ENCODE assay signal across 16 cellular contexts in the genomic region with DNA sequence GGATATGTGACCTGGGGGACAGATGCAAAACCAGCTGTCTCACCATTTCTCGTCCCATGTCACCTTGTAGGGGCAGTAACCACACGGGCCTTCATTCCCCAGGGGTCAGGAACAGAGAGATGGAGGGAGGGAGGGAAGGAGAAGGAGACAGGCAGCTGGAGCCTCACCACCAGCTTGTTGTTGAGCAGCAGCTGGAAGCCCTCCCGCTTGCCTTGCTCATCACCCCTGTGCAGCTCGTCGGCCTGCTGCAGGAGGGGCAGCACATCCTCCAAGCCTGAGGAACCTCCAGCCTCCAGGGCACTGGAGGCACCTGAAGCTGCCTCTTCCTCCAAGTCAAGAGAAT. TPM values are rescaled to one million over a fixed set of nuclear protein-coding genes. Genes with fewer than 3 reads are reported as not detected.
A peak's percentile ranks its signal among the peaks of the same experiment; 100 is the strongest.
DNase-seq lines count a peak whose midpoint lies in the region; ATAC-seq and TF ChIP-seq lines count a peak whose summit lies in the region.
"Had no signal": no experiment of that assay in that cellular context is flagged by ENCODE, and none has a peak within 500 bp of the region (broad histone marks: within the 10 kb centered on the region; RNA-seq: fewer than 3 reads in every experiment).

No MANE protein-coding gene starts in this region.

- DNase-seq in activated CD4-positive, alpha-beta T cell treated with anti-CD3 and anti-CD28 coated beads for 36 hours = no peak
- no peak for DNase-seq in activated CD4-positive, alpha-beta T cell treated with anti-CD3 and anti-CD28 coated beads for 1 hour
- DNase-seq in activated naive CD8-positive, alpha-beta T cell treated with anti-CD3 and anti-CD28 coated beads, Interleukin-2, amount 50 U/mL, for 24 hours = no peak
- DNase-seq in osteoblast (ENCODE audit: insufficient read length, low spot score, missing footprints) (no peak), mesenteric fat pad (ENCODE audit: low spot score) (no peak), NCI-H345 (lab: John Stamatoyannopoulos, UW) (no peak)
- DNase-seq in activated effector memory CD4-positive, alpha-beta T cell treated with Interleukin-2 at 50 U/mL for 16 hours = no peak
- DNase-seq: islet precursor cell, NCI-H1092 treated with DMSO at 0.1 percent for 48 hours, NCI-H510A treated with DMSO at 0.1 percent for 48 hours, occipital lobe, SK-N-SH had no signal

- peaks cover 37% of the 10 kb centered on the region for H3K36me3 Mint-ChIP-seq in activated CD4-positive, alpha-beta T cell treated with anti-CD3 and anti-CD28 coated beads for 36 hours (ENCODE audit: low read depth)
- H3K36me3 Mint-ChIP-seq in activated naive CD8-positive, alpha-beta T cell treated with anti-CD3 and anti-CD28 coated beads, Interleukin-2, amount 50 U/mL, for 24 hours (ENCODE audit: low read depth) = peaks cover 35% of the 10 kb centered on the region

- POLR2A ChIA-PET in activated CD4-positive, alpha-beta T cell treated with anti-CD3 and anti-CD28 coated beads for 36 hours (lab: Charles Lee) = interaction anchor here (0.6 to 1.9 kb wide), 2 partner anchors 18 to 21 kb away, joined by 5 to 8 read pairs; no protein-coding TSS in a partner anchor

- no peaks in the 10 kb centered on the region for H3K9me3 ChIP-seq in KOPT-K1 (ENCODE audit: insufficient read depth, low read length, poor library complexity, severe bottlenecking)
- H3K9me3 ChIP-seq in osteoblast (ENCODE audit: low read depth, low read length) = no peaks in the 10 kb centered on the region
- H3K9me3 ChIP-seq: HAP-1, SK-N-SH had no signal

- no peak for TF ChIP-seq CTCF in osteoblast (IDR thresholded peaks at IDR 0.05; ENCODE audit: extremely low read depth, low read depth, low read length)

- peak overlapping the region; percentile 16 for H3K27ac Mint-ChIP-seq in activated CD4-positive, alpha-beta T cell treated with anti-CD3 and anti-CD28 coated beads for 36 hours
- H3K27ac Mint-ChIP-seq in activated naive CD8-positive, alpha-beta T cell treated with anti-CD3 and anti-CD28 coated beads, Interleukin-2, amount 50 U/mL, for 24 hours = peak overlapping the region; percentile 90

- peaks cover 24% of the 10 kb centered on the region for H4K20me1 ChIP-seq in osteoblast (ENCODE audit: insufficient read depth, low read length)

- no peak overlapping the region for H3K4me3 ChIP-seq in osteoblast (ENCODE audit: insufficient read depth, low read length)
- H3K4me3 ChIP-seq: coronary artery, HAP-1 had no signal

- peaks cover 7% of the 10 kb centered on the region for H3K79me2 ChIP-seq in osteoblast (ENCODE audit: insufficient read depth, low read length)

- no peak for ATAC-seq in activated CD4-positive, alpha-beta T cell treated with anti-CD3 and anti-CD28 coated beads for 36 hours
- no peak for ATAC-seq in activated naive CD8-positive, alpha-beta T cell treated with anti-CD3 and anti-CD28 coated beads, Interleukin-2, amount 50 U/mL, for 24 hours

- no peak overlapping the region for H2AFZ ChIP-seq in osteoblast (ENCODE audit: low read length)

- intact Hi-C loops in activated CD4-positive, alpha-beta T cell treated with anti-CD3 and anti-CD28 coated beads for 36 hours (cut with DNase I, micrococcal nuclease) = loop anchor here (1.0 to 10.0 kb wide), 4 partner anchors 11 to 150 kb away; a partner anchor contains a TSS

- no peaks in the 10 kb centered on the region for H3K9me3 Mint-ChIP-seq in activated CD4-positive, alpha-beta T cell treated with anti-CD3 and anti-CD28 coated beads for 36 hours (ENCODE audit: low read depth)
- H3K9me3 Mint-ChIP-seq in activated naive CD8-positive, alpha-beta T cell treated with anti-CD3 and anti-CD28 coated beads, Interleukin-2, amount 50 U/mL, for 24 hours = no peaks in the 10 kb centered on the region

- peaks cover 24% of the 10 kb centered on the region for H3K4me1 ChIP-seq in osteoblast (ENCODE audit: insufficient read depth, low read length)
- H3K4me1 ChIP-seq: HAP-1 had no signal

- no peaks in the 10 kb centered on the region for H3K27me3 ChIP-seq in osteoblast (ENCODE audit: insufficient read depth, low read length)

- H3K27ac ChIP-seq in KOPT-K1 (ENCODE audit: low read depth, low read length, poor library complexity, severe bottlenecking) = peak overlapping the region; percentile 65
- peak overlapping the region; percentile 73 for H3K27ac ChIP-seq in osteoblast (ENCODE audit: low read depth, low read length)
- H3K27ac ChIP-seq: coronary artery, VCaP had no signal

- no peaks in the 10 kb centered on the region for H3K27me3 Mint-ChIP-seq in activated CD4-positive, alpha-beta T cell treated with anti-CD3 and anti-CD28 coated beads for 36 hours
- no peaks in the 10 kb centered on the region for H3K27me3 Mint-ChIP-seq in activated naive CD8-positive, alpha-beta T cell treated with anti-CD3 and anti-CD28 coated beads, Interleukin-2, amount 50 U/mL, for 24 hours

- peaks cover 84% of the 10 kb centered on the region for H3K36me3 ChIP-seq in KOPT-K1 (ENCODE audit: insufficient read depth, low read length)
- peaks cover 42% of the 10 kb centered on the region for H3K36me3 ChIP-seq in osteoblast (ENCODE audit: insufficient read depth, low read length)

- CTCF ChIA-PET in activated CD4-positive, alpha-beta T cell treated with anti-CD3 and anti-CD28 coated beads for 36 hours (lab: Charles Lee) = interaction anchor here (0.6 to 2.6 kb wide), 10 partner anchors 9 to 159 kb away, joined by 3 to 10 read pairs (median 6); a partner anchor contains a TSS

- no peak overlapping the region for H3K4me3 Mint-ChIP-seq in activated CD4-positive, alpha-beta T cell treated with anti-CD3 and anti-CD28 coated beads for 36 hours
- no peak overlapping the region for H3K4me3 Mint-ChIP-seq in activated naive CD8-positive, alpha-beta T cell treated with anti-CD3 and anti-CD28 coated beads, Interleukin-2, amount 50 U/mL, for 24 hours

- no peak overlapping the region for H3K4me2 ChIP-seq in osteoblast (ENCODE audit: insufficient read depth, low read length)
- H3K4me2 ChIP-seq: SK-N-SH had no signal

- H3K4me1 Mint-ChIP-seq in activated CD4-positive, alpha-beta T cell treated with anti-CD3 and anti-CD28 coated beads for 36 hours = peaks cover 25% of the 10 kb centered on the region
- peaks cover 29% of the 10 kb centered on the region for H3K4me1 Mint-ChIP-seq in activated naive CD8-positive, alpha-beta T cell treated with anti-CD3 and anti-CD28 coated beads, Interleukin-2, amount 50 U/mL, for 24 hours

RNA-seq across cellular contexts. Expression of a gene that starts 10.3 kb away (rescaled TPM):
- 10 to 100 TPM; 12.3 to 18.8 TPM for total RNA-seq in activated CD4-positive, alpha-beta T cell treated with anti-CD3 and anti-CD28 coated beads for 36 hours
- 18.6 and 19.9 TPM in 2 replicates for total RNA-seq in osteoblast
- 57.0 TPM for total RNA-seq in mesenteric fat pad

RNA-seq across cellular contexts. Expression of a gene that starts 19.1 kb away (rescaled TPM):
- 10 to 100 TPM; 32.8 to 41.1 TPM for total RNA-seq in activated CD4-positive, alpha-beta T cell treated with anti-CD3 and anti-CD28 coated beads for 36 hours
- total RNA-seq in osteoblast (4.4 and 4.7 TPM in 2 replicates), mesenteric fat pad (17.1 TPM)

RNA-seq across cellular contexts. Expression of a gene that starts 25.0 kb away (rescaled TPM):
- under 1 TPM; 0.58 to 0.80 TPM for total RNA-seq in activated CD4-positive, alpha-beta T cell treated with anti-CD3 and anti-CD28 coated beads for 36 hours
- total RNA-seq in osteoblast (under 0.01 and 0.29 TPM in 2 replicates), mesenteric fat pad (0.19 TPM)
- total RNA-seq: occipital lobe had no signal

RNA-seq across cellular contexts. Expression of a gene that starts 49.8 kb away (rescaled TPM):
- 10 to 100 TPM; 73.5 to 75.3 TPM for total RNA-seq in activated CD4-positive, alpha-beta T cell treated with anti-CD3 and anti-CD28 coated beads for 36 hours
- 1.8 TPM in 2 replicates for total RNA-seq in osteoblast
- 0.32 TPM for total RNA-seq in mesenteric fat pad
